24 cellular contexts compared by ENCODE assay signal in genomic region chr3:171822707-171823106, GRCh38. TPM values are rescaled to one million over a fixed set of nuclear protein-coding genes. Genes with fewer than 3 reads are reported as not detected.
DNase-seq lines count a peak whose midpoint lies in the region; ATAC-seq and TF ChIP-seq lines count a peak whose summit lies in the region.
"Had no signal": no experiment of that assay in that cellular context is flagged by ENCODE, and none has a peak within 500 bp of the region (broad histone marks: within the 10 kb centered on the region; RNA-seq: fewer than 3 reads in every experiment).

No MANE protein-coding gene starts in this region.

- H2AFZ ChIP-seq in OCI-LY7 (ENCODE audit: low read length) = no peak overlapping the region

- ATAC-seq in GM18870 (IDR thresholded peaks at IDR 0.05; ENCODE audit: unreplicated experiment) (peak; percentile 77), GM21786 (IDR thresholded peaks at IDR 0.05; ENCODE audit: unreplicated experiment) (peak; percentile 79), HG03196 (IDR thresholded peaks at IDR 0.05; ENCODE audit: unreplicated experiment) (peak; percentile 78), GM19455 (IDR thresholded peaks at IDR 0.05; ENCODE audit: unreplicated experiment) (no peak)

- H3K4me2 ChIP-seq in OCI-LY7 (ENCODE audit: low read length) = no peak overlapping the region

- DNase-seq in kidney tubule cell (ENCODE audit: low spot score) (peak; percentile 89), dorsolateral prefrontal cortex (no peak), OCI-LY7 (ENCODE audit: low spot score) (no peak), NCI-H1105 (lab: John Stamatoyannopoulos, UW) (no peak)
- DNase-seq: activated CD4-positive, alpha-beta T cell treated with anti-CD3 and anti-CD28 coated beads, Interleukin-2, amount 50 U/mL, for 1 hour; activated T-cell treated with anti-CD3 and anti-CD28 coated beads, Interleukin-2, amount 50 U/mL, for 1 hour; BE2C; brain microvascular endothelial cell; effector CD8-positive, alpha-beta T cell; hypothalamus; left ventricle myocardium inferior; NCI-H187; NCI-H446 treated with DMSO at 0.1 percent for 48 hours; sigmoid colon; stimulated activated CD4-positive, alpha-beta T cell treated with anti-CD3 and anti-CD28 coated beads, Interleukin-2, amount 100 ng/mL, for 48 hours had no signal

- no peaks in the 10 kb centered on the region for H3K9me2 ChIP-seq in OCI-LY7 (ENCODE audit: insufficient read depth, low read length)

- no peak for TF ChIP-seq CTCF in dorsolateral prefrontal cortex (IDR thresholded peaks at IDR 0.05 in 54 of 56, conservative IDR thresholded peaks at IDR 0.05 in 2 of 56; ENCODE audit: low read depth in 1 of 56, partially characterized antibody in 56 of 56)
- no peak for TF ChIP-seq CTCF in OCI-LY7 (conservative IDR thresholded peaks at IDR 0.05; ENCODE audit: low read length)

- CTCF ChIA-PET in OCI-LY7 (lab: Charles Lee; ENCODE audit: unreplicated experiment) = no interaction called here

- no TSS peak for BruUV-seq in OCI-LY7 (replicated peaks; lab: Mats Ljungman, UMichigan)

- H4K20me1 ChIP-seq in OCI-LY7 (ENCODE audit: insufficient read depth, low read length) = no peaks in the 10 kb centered on the region

- no peaks in the 10 kb centered on the region for H3K9me3 ChIP-seq in OCI-LY7 (ENCODE audit: low read length)
- H3K9me3 ChIP-seq: BE2C, left ventricle myocardium inferior, sigmoid colon, SJSA1, suprapubic skin had no signal

- no peaks in the 10 kb centered on the region for H3K36me3 ChIP-seq in OCI-LY7 (ENCODE audit: insufficient read depth, low read length)
- H3K36me3 ChIP-seq: BE2C, brain microvascular endothelial cell, left ventricle myocardium inferior, sigmoid colon, SJSA1, suprapubic skin had no signal

- POLR2A ChIA-PET in OCI-LY7 (lab: Charles Lee) = interaction anchor here (1.1 kb wide), 1 partner anchor 17 kb away, joined by 5 read pairs; no protein-coding TSS in a partner anchor

- H3K4me3 ChIP-seq in dorsolateral prefrontal cortex (no peak overlapping the region), OCI-LY7 (ENCODE audit: low read depth, low read length, poor library complexity, severe bottlenecking) (no peak overlapping the region)
- H3K4me3 ChIP-seq: left ventricle myocardium inferior, sigmoid colon, SJSA1, suprapubic skin had no signal

- no peaks in the 10 kb centered on the region for H3K27me3 ChIP-seq in dorsolateral prefrontal cortex
- H3K27me3 ChIP-seq: BE2C, brain microvascular endothelial cell, sigmoid colon, SJSA1, suprapubic skin had no signal

- H3K79me2 ChIP-seq in OCI-LY7 (ENCODE audit: insufficient read depth, low read depth, low read length) = no peaks in the 10 kb centered on the region

- H3K27ac ChIP-seq in dorsolateral prefrontal cortex (no peak overlapping the region), OCI-LY7 (ENCODE audit: low read depth, low read length, poor library complexity, severe bottlenecking) (no peak overlapping the region)
- H3K27ac ChIP-seq: brain microvascular endothelial cell, left ventricle myocardium inferior, sigmoid colon, SJSA1, suprapubic skin had no signal

- intact Hi-C loops in dorsolateral prefrontal cortex (cut with DNase I) = no loop called here
- intact Hi-C loops in OCI-LY7 (cut with micrococcal nuclease; ENCODE audit: unreplicated experiment) = no loop called here

- H3K4me1 ChIP-seq in OCI-LY7 (ENCODE audit: insufficient read depth, low read length, poor library complexity, severe bottlenecking) = no peaks in the 10 kb centered on the region
- H3K4me1 ChIP-seq: BE2C, sigmoid colon had no signal

RNA-seq across cellular contexts. Expression of gene PLD1, which starts 12.4 kb away (rescaled TPM):
- 100 to 1,000 TPM in 2 of 120 experiments, 10 to 100 TPM in 118; 16.2 to 167 (median 39.0) TPM for total RNA-seq in dorsolateral prefrontal cortex
- total RNA-seq in OCI-LY7 (2014; rRNA removed; shearing (Covaris generic)) = not detected in 2 replicates
- not detected in 2 replicates for total RNA-seq in OCI-LY7 (2022)

RNA-seq across cellular contexts. Expression of gene TMEM212, which starts 20.4 kb away (rescaled TPM):
- total RNA-seq in dorsolateral prefrontal cortex (1 to 10 TPM in 47 of 120 experiments, under 1 TPM in 16, not detected in 57; 0.22 to 5.6 (median 1.4) TPM), OCI-LY7 (2022) (not detected in 2 replicates)
- not detected in 2 replicates for total RNA-seq in OCI-LY7 (2014; rRNA removed; shearing (Covaris generic))
- total RNA-seq: activated naive CD4-positive, alpha-beta T cell treated with anti-CD3 and anti-CD28 coated beads, Interleukin-2, amount 50 U/mL, for 72 hours; HT1080; left ventricle myocardium inferior; osteoblast; sigmoid colon; SJSA1; suprapubic skin had no signal

Comparison
In these comparisons a context has a peak if more than half of its experiments do, and no peak if none do; other contexts are left out.
1. RNA of gene PLD1, which starts 12.4 kb away (total RNA-seq): 16.2 to 167 TPM in dorsolateral prefrontal cortex; not detected in OCI-LY7; every median in the first group is over 10 times any median in the second.